8 cellular contexts compared by ENCODE assay signal in genomic region chr3:55911256-55911655, GRCh38.
"Had no signal": no experiment of that assay in that cellular context is flagged by ENCODE, and none has a peak within 500 bp of the region (broad histone marks: within the 10 kb centered on the region; RNA-seq: fewer than 3 reads in every experiment).

No MANE protein-coding gene starts in this region.

- ATAC-seq: GM23338, HCT116 had no signal

- H3K9ac ChIP-seq: GM23248 had no signal

- H3K4me1 ChIP-seq: HAP-1 had no signal

- H3K36me3 ChIP-seq: HAP-1 had no signal

- H3K4me3 Mint-ChIP-seq: GM23338, H9, HFFc6 had no signal

- H3K4me2 ChIP-seq: GM23338 had no signal

- H3K9me3 ChIP-seq: HAP-1 had no signal

- H2AFZ ChIP-seq: GM23248, GM23338 had no signal

- H3K9me3 Mint-ChIP-seq: GM23338, H9 had no signal

- H3K4me1 Mint-ChIP-seq: GM23338, H9 had no signal

- DNase-seq: GOT3, H7, H9, HFFc6 had no signal

- H3K27ac ChIP-seq: GM23248 had no signal

- H3K27ac Mint-ChIP-seq: GM23338, H9, HFFc6 had no signal

- H3K4me3 ChIP-seq: GM23248, GM23338, HAP-1 had no signal
